In genomic region chr7:90596745-90597526, GRCh38 we compare ENCODE assay signal across 8 cellular contexts. TPM values are rescaled to one million over a fixed set of nuclear protein-coding genes. Genes with fewer than 3 reads are reported as not detected.
A peak's percentile ranks its signal among the peaks of the same experiment; 100 is the strongest.
DNase-seq lines count a peak whose midpoint lies in the region; ATAC-seq and TF ChIP-seq lines count a peak whose summit lies in the region.

No MANE protein-coding gene starts in this region.

- DNase-seq in COR-L47 (lab: John Stamatoyannopoulos, UW) (peak; percentile 4), SJCRH30 (peak; percentile 61 to 77), fibroblast of lung (ENCODE audit: low read depth in 2 of 2) (peak; percentile 53 to 66), neural progenitor cell (ENCODE audit: low spot score) (peak; percentile 40), erythroblast (lab: John Stamatoyannopoulos, UW) (no peak), superior temporal gyrus (ENCODE audit: extremely low spot score) (no peak)

- H3K36me3 ChIP-seq in SJCRH30: peaks cover 12% of the 10 kb centered on the region
- no peaks in the 10 kb centered on the region for H3K36me3 ChIP-seq in fibroblast of lung (ENCODE audit: control insufficient read depth, insufficient read depth, low read length)
- no peaks in the 10 kb centered on the region for H3K36me3 ChIP-seq in neural progenitor cell

- H3K9me3 ChIP-seq in SJCRH30 (replicated peaks): no peaks in the 10 kb centered on the region
- no peaks in the 10 kb centered on the region for H3K9me3 ChIP-seq in fibroblast of lung (ENCODE audit: control insufficient read depth, insufficient read depth, low read depth, low read length)
- H3K9me3 ChIP-seq in neural progenitor cell (ENCODE audit: low read depth): no peaks in the 10 kb centered on the region

- peak overlapping the region; percentile 87 for H3K9ac ChIP-seq in fibroblast of lung (ENCODE audit: insufficient read depth, low read length)
- H3K9ac ChIP-seq in neural progenitor cell: peak overlapping the region; percentile 79

- TF ChIP-seq CTCF in fibroblast of lung (conservative IDR thresholded peaks at IDR 0.05 in 1 of 2, IDR thresholded peaks at IDR 0.05 in 1 of 2; ENCODE audit: low read depth in 1 of 2, low read length in 2 of 2) (peak in 1 of 2 donors; percentile 1), neural progenitor cell (IDR thresholded peaks at IDR 0.05) (no peak)

- H3K27ac ChIP-seq in SJCRH30 (peak overlapping the region; percentile 83), fibroblast of lung (ENCODE audit: insufficient read depth, low read length) (peak overlapping the region; percentile 88), neural progenitor cell (peak overlapping the region; percentile 18)

- no peak for TF ChIP-seq POLR2A in erythroblast (IDR thresholded peaks at IDR 0.05; ENCODE audit: low read length)

- peaks cover 12% of the 10 kb centered on the region for H3K36me3 Mint-ChIP-seq in neural progenitor cell

- H3K4me3 ChIP-seq in SJCRH30: peak overlapping the region; percentile 92
- peak overlapping the region; percentile 78 to 91 (median 87) for H3K4me3 ChIP-seq in fibroblast of lung (replicated peaks in 1 of 4; ENCODE audit: control extremely low read depth in 1 of 4, insufficient read depth in 1 of 4, low read depth in 3 of 4, low read length in 4 of 4)
- peak overlapping the region; percentile 89 for H3K4me3 ChIP-seq in neural progenitor cell

- peaks cover 26% of the 10 kb centered on the region for H3K4me1 Mint-ChIP-seq in neural progenitor cell

- H3K27ac Mint-ChIP-seq in neural progenitor cell: peak overlapping the region; percentile 95

- H3F3A ChIP-seq in neural progenitor cell (ENCODE audit: low read depth): peaks cover 11% of the 10 kb centered on the region

- H3K79me2 ChIP-seq in fibroblast of lung (ENCODE audit: control insufficient read depth, insufficient read depth, low read length) (peaks cover 50% of the 10 kb centered on the region), neural progenitor cell (ENCODE audit: low read depth) (peaks cover 54% of the 10 kb centered on the region)

- no peaks in the 10 kb centered on the region for H3K9me3 Mint-ChIP-seq in neural progenitor cell

- H3K4me2 ChIP-seq in fibroblast of lung (ENCODE audit: extremely low read depth, insufficient read depth, low read length) (peak overlapping the region; percentile 67), neural progenitor cell (peak overlapping the region; percentile 80)

- ATAC-seq in GM19043 (IDR thresholded peaks at IDR 0.05; ENCODE audit: low read depth, unreplicated experiment): peak; percentile 23
- peak; percentile 33 for ATAC-seq in HG03135 (IDR thresholded peaks at IDR 0.05; ENCODE audit: unreplicated experiment)

- H3K27me3 Mint-ChIP-seq in neural progenitor cell (ENCODE audit: insufficient read depth, low read depth): peaks cover 8% of the 10 kb centered on the region

- H3K27me3 ChIP-seq in SJCRH30 (no peaks in the 10 kb centered on the region), fibroblast of lung (ENCODE audit: control insufficient read depth, insufficient read depth, low read length) (no peaks in the 10 kb centered on the region), neural progenitor cell (no peaks in the 10 kb centered on the region)

- H2AFZ ChIP-seq in fibroblast of lung (ENCODE audit: low read length): peak overlapping the region; percentile 66
- H2AFZ ChIP-seq in neural progenitor cell (replicated peaks): peak overlapping the region; percentile 95

- H4K20me1 ChIP-seq in fibroblast of lung (ENCODE audit: control insufficient read depth, extremely low read depth, insufficient read depth, low read length) (no peaks in the 10 kb centered on the region), neural progenitor cell (ENCODE audit: low read depth) (peaks cover 25% of the 10 kb centered on the region)

- H3K4me3 Mint-ChIP-seq in neural progenitor cell: peak overlapping the region; percentile 99

- H3K4me1 ChIP-seq in SJCRH30: peaks cover 24% of the 10 kb centered on the region
- H3K4me1 ChIP-seq in fibroblast of lung (ENCODE audit: control insufficient read depth, extremely low read depth, insufficient read depth, low read length): peaks cover 10% of the 10 kb centered on the region
- H3K4me1 ChIP-seq in neural progenitor cell: peaks cover 22% of the 10 kb centered on the region

RNA-seq across cellular contexts. Expression of gene CDK14, which starts 0.8 kb away (rescaled TPM):
- 67.6 and 78.2 TPM in 2 replicates for total RNA-seq in SJCRH30 (2014; rRNA removed; shearing (Covaris generic))
- 36.0 and 41.1 TPM in 2 replicates for total RNA-seq in fibroblast of lung
- polyA plus RNA-seq in fibroblast of lung: 23.6 and 28.9 TPM in 2 replicates
- polyA plus RNA-seq in fibroblast of lung (2012): 15.4 and 19.2 TPM in 2 replicates
- 33.0 and 37.5 TPM in 2 replicates for polyA minus RNA-seq in fibroblast of lung (ENCODE audit: low replicate concordance)
- 41.9 and 52.3 TPM in 2 replicates for total RNA-seq in neural progenitor cell (ENCODE audit: low replicate concordance)

Comparison
In these comparisons a context has a peak if more than half of its experiments do, and no peak if none do; other contexts are left out.
1. DNase-seq: peak in COR-L47 (single experiment), SJCRH30 (2 of 2), fibroblast of lung (2 of 2) and neural progenitor cell (single experiment); none in erythroblast (0 of 2) and superior temporal gyrus (single experiment).
2. H3K27ac ChIP-seq: peak in every context shown above with its lines; median percentile 88 in fibroblast of lung; 83 in SJCRH30; 18 in neural progenitor cell.
3. Peak in every context shown above with its lines, with median percentiles within 50 percentile points of each other: H3K4me3 ChIP-seq.